Comparison of ENCODE assay signal across 9 cellular contexts in the genomic region with DNA sequence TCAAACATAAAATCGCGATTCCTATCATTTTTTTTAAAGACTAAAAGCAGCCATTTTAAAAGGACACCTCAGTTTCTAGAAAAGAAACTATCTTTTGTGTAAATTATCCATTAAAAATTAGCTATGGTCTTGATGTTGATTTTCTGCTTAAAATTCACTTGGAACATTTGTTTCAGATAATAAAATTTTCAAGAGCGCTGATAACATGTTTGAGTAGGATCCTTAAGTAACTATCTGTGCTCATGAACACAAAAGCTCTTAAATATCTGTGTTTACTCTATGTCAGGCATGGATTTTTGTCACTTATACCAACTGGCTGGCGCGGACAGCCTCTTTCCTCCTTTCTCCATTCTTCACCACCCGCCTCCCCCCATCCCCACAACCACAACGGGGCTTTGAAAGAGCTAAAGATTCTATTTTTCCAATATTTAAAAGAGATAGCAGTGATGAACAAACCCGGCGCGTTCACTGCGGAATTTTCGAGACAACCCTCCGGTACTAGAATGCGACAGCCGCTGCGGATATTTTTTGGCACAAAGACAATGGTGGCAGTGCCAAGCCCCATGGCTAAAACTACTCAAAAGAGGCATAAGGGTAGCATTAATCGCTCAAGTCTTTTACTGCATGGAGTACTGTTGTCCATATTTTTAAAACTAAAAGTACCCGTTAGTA.
DNase-seq lines count a peak whose midpoint lies in the region; ATAC-seq and TF ChIP-seq lines count a peak whose summit lies in the region.
"Had no signal": no experiment of that assay in that cellular context is flagged by ENCODE, and none has a peak within 500 bp of the region (broad histone marks: within the 10 kb centered on the region; RNA-seq: fewer than 3 reads in every experiment).

No MANE protein-coding gene starts in this region.

- no peaks in the 10 kb centered on the region for H3K9me3 Mint-ChIP-seq in osteocyte (ENCODE audit: unreplicated experiment)
- H3K9me3 Mint-ChIP-seq: activated CD4-positive, alpha-beta memory T cell treated with anti-CD3 and anti-CD28 coated beads for 36 hours had no signal

- H3K4me3 Mint-ChIP-seq in osteocyte (ENCODE audit: unreplicated experiment) = no peak overlapping the region
- H3K4me3 Mint-ChIP-seq: activated CD4-positive, alpha-beta memory T cell treated with anti-CD3 and anti-CD28 coated beads for 36 hours had no signal

- H3K4me1 Mint-ChIP-seq in osteocyte (ENCODE audit: unreplicated experiment) = peaks cover 47% of the 10 kb centered on the region

- peak overlapping the region; percentile 94 for H3K27ac Mint-ChIP-seq in osteocyte (ENCODE audit: unreplicated experiment)
- H3K27ac Mint-ChIP-seq: activated CD4-positive, alpha-beta memory T cell treated with anti-CD3 and anti-CD28 coated beads for 36 hours had no signal

- H3K36me3 Mint-ChIP-seq in osteocyte (ENCODE audit: unreplicated experiment) = no peaks in the 10 kb centered on the region
- H3K36me3 Mint-ChIP-seq: activated CD4-positive, alpha-beta memory T cell treated with anti-CD3 and anti-CD28 coated beads for 36 hours had no signal

- DNase-seq in DMS153 treated with DMSO at 0.1 percent for 48 hours (lab: John Stamatoyannopoulos, UW; ENCODE audit: unreplicated experiment) (peak; percentile 64), NCI-H2081 treated with DMSO at 0.1 percent for 48 hours (lab: John Stamatoyannopoulos, UW) (peak; percentile 47), cerebellar cortex (ENCODE audit: low spot score) (peak; percentile 84), osteocyte (ENCODE audit: extremely low spot score, unreplicated experiment) (no peak), foreskin melanocyte (no peak), Kasumi-1 (lab: John Stamatoyannopoulos, UW) (no peak), cortex of kidney (lab: John Stamatoyannopoulos, UW) (no peak), omental fat pad (ENCODE audit: low spot score) (no peak)
- DNase-seq: activated CD4-positive, alpha-beta memory T cell treated with anti-CD3 and anti-CD28 coated beads for 36 hours had no signal

- ATAC-seq in omental fat pad (ENCODE audit: low FRiP score) = no peak

- TF ChIP-seq CTCF in osteocyte (IDR thresholded peaks at IDR 0.05) (no peak), omental fat pad (IDR thresholded peaks at IDR 0.05) (no peak)

- no peaks in the 10 kb centered on the region for H3K27me3 Mint-ChIP-seq in osteocyte (ENCODE audit: unreplicated experiment)
- H3K27me3 Mint-ChIP-seq: activated CD4-positive, alpha-beta memory T cell treated with anti-CD3 and anti-CD28 coated beads for 36 hours had no signal

Comparison
In these comparisons a context has a peak if more than half of its experiments do, and no peak if none do; other contexts are left out.
1. DNase-seq: peak in DMS153 treated with DMSO at 0.1 percent for 48 hours (single experiment), NCI-H2081 treated with DMSO at 0.1 percent for 48 hours (single experiment) and cerebellar cortex (single experiment); none in osteocyte (single experiment), foreskin melanocyte (single experiment), Kasumi-1 (0 of 2), cortex of kidney (single experiment) and omental fat pad (single experiment).